10 cellular contexts compared by ENCODE assay signal in the genomic region with DNA sequence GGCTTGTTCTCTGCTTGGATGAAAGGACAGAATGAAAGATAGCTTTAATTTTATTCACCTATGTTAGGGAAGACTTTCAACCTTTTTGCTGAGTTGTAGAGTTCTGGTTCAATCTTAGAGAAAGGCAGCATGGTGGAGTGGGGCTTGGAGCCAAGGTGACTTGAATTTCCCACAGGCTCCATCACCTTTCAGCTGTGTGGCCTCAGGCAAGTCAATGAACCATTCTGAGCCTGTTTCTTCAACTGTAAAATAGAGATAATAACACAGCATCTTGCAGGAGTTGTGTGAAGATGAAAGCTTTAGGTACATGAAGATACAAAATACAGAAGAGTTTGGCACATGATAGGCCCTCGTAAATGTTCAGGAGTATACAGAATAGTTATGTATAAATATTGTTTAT.
"Had no signal": no experiment of that assay in that cellular context is flagged by ENCODE, and none has a peak within 500 bp of the region (broad histone marks: within the 10 kb centered on the region; RNA-seq: fewer than 3 reads in every experiment).

No MANE protein-coding gene starts in this region.

- DNase-seq: IMR-90, Karpas-422, Kasumi-1, KBM-7, KG1 had no signal

- H3K27ac ChIP-seq: HL-60, KMS-11 had no signal

- ATAC-seq: HepG2 had no signal

- H3K4me3 Mint-ChIP-seq: IgD-negative memory B cell had no signal

- FAIRE-seq: HepG2, HTR-8/SVneo had no signal

- H3K36me3 Mint-ChIP-seq: IgD-negative memory B cell had no signal

- H3K4me2 ChIP-seq: KMS-11 had no signal

- H3K9ac ChIP-seq: KMS-11 had no signal

- H3K27ac Mint-ChIP-seq: IgD-negative memory B cell had no signal
